ENCODE assay signal across 1 cellular context in the genomic region with DNA sequence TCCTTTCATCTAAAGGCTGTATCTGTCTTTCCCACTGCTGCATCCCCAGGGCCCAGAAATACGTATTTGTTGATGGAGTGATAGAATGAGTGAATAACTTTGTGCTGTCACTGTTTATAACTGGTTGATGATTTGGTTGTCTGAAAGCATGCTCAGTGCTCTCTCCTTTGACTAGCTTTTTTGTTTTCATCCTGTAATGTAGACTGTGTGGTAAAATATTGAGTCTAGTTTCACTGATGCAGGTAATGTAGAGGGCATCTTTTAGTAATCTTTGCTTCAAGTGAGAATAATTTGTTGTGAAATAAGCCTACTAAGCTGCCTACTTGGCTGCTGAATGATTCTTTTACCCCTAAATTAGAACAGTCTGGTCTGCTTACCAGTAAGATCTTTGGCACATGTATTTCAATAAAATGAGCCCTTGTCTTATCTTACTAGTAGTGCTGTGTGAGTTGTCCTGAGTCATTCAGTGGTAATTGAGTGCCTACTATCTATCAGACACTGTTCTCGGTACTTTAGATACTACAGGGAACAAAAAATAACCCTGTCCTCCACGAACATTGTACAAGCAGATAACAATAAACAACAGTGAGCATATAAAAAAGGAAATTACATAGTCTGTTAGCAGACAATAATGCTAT.
TF ChIP-seq lines count a peak whose summit lies in the region.

No MANE protein-coding gene starts in this region.

TF ChIP-seq in K562, 482 proteins besides CTCF, POLR2A, EP300 and RAD21 (continues in another document):
- peak; percentile 36 for TF ChIP-seq CEBPB (tag; IDR thresholded peaks at IDR 0.05)
- TF ChIP-seq CSDE1 (IDR thresholded peaks at IDR 0.05), result no peak
- TF ChIP-seq BRD9 (IDR thresholded peaks at IDR 0.05; ENCODE audit: low read depth, partially characterized antibody), result peak; percentile 20
- no peak for TF ChIP-seq PYGO2 (tag; IDR thresholded peaks at IDR 0.05)
- peak; percentile 89 for TF ChIP-seq TCF3 (CRISPR knock-in tag; IDR thresholded peaks at IDR 0.05)
- TF ChIP-seq ZNF3 (CRISPR knock-in tag; IDR thresholded peaks at IDR 0.05), result peak; percentile 90
- TF ChIP-seq, protein P1, sequence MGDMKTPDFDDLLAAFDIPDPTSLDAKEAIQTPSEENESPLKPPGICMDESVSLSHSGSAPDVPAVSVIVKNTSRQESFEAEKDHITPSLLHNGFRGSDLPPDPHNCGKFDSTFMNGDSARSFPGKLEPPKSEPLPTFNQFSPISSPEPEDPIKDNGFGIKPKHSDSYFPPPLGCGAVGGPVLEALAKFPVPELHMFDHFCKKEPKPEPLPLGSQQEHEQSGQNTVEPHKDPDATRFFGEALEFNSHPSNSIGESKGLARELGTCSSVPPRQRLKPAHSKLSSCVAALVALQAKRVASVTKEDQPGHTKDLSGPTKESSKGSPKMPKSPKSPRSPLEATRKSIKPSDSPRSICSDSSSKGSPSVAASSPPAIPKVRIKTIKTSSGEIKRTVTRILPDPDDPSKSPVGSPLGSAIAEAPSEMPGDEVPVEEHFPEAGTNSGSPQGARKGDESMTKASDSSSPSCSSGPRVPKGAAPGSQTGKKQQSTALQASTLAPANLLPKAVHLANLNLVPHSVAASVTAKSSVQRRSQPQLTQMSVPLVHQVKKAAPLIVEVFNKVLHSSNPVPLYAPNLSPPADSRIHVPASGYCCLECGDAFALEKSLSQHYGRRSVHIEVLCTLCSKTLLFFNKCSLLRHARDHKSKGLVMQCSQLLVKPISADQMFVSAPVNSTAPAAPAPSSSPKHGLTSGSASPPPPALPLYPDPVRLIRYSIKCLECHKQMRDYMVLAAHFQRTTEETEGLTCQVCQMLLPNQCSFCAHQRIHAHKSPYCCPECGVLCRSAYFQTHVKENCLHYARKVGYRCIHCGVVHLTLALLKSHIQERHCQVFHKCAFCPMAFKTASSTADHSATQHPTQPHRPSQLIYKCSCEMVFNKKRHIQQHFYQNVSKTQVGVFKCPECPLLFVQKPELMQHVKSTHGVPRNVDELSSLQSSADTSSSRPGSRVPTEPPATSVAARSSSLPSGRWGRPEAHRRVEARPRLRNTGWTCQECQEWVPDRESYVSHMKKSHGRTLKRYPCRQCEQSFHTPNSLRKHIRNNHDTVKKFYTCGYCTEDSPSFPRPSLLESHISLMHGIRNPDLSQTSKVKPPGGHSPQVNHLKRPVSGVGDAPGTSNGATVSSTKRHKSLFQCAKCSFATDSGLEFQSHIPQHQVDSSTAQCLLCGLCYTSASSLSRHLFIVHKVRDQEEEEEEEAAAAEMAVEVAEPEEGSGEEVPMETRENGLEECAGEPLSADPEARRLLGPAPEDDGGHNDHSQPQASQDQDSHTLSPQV (IDR thresholded peaks at IDR 0.05), result peak; percentile 36; the same call in 1 of the 2 replicates
- peak; percentile 44 to 57; a peak in 1 of 4 replicates for TF ChIP-seq ARNT (IDR thresholded peaks at IDR 0.05)
- peak; percentile 95 for TF ChIP-seq CBFA2T3 (IDR thresholded peaks at IDR 0.05)
- peak; percentile 96 for TF ChIP-seq FOSL1 (tag; conservative IDR thresholded peaks at IDR 0.05)
- TF ChIP-seq TRIM24 (IDR thresholded peaks at IDR 0.05), result peak; percentile 62 to 79
- TF ChIP-seq, protein P2, sequence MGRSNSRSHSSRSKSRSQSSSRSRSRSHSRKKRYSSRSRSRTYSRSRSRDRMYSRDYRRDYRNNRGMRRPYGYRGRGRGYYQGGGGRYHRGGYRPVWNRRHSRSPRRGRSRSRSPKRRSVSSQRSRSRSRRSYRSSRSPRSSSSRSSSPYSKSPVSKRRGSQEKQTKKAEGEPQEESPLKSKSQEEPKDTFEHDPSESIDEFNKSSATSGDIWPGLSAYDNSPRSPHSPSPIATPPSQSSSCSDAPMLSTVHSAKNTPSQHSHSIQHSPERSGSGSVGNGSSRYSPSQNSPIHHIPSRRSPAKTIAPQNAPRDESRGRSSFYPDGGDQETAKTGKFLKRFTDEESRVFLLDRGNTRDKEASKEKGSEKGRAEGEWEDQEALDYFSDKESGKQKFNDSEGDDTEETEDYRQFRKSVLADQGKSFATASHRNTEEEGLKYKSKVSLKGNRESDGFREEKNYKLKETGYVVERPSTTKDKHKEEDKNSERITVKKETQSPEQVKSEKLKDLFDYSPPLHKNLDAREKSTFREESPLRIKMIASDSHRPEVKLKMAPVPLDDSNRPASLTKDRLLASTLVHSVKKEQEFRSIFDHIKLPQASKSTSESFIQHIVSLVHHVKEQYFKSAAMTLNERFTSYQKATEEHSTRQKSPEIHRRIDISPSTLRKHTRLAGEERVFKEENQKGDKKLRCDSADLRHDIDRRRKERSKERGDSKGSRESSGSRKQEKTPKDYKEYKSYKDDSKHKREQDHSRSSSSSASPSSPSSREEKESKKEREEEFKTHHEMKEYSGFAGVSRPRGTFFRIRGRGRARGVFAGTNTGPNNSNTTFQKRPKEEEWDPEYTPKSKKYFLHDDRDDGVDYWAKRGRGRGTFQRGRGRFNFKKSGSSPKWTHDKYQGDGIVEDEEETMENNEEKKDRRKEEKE (IDR thresholded peaks at IDR 0.05; ENCODE audit: borderline replicate concordance in 1 of 2, control insufficient read depth in 1 of 2, low read depth in 2 of 2, low read length in 1 of 2), result no peak
- TF ChIP-seq TOE1 (IDR thresholded peaks at IDR 0.05; ENCODE audit: borderline replicate concordance), result no peak
- no peak for TF ChIP-seq TOE1 (CRISPR knock-in tag; IDR thresholded peaks at IDR 0.05; ENCODE audit: borderline replicate concordance, low read depth)
- TF ChIP-seq C11orf30 (IDR thresholded peaks at IDR 0.05; ENCODE audit: low read depth), result peak; percentile 79
- no peak for TF ChIP-seq ZNF696 (CRISPR knock-in tag; conservative IDR thresholded peaks at IDR 0.05)
- peak; percentile 51 for TF ChIP-seq HES1 (IDR thresholded peaks at IDR 0.05; ENCODE audit: low read depth)
- peak; percentile 82 for TF ChIP-seq PML (IDR thresholded peaks at IDR 0.05; ENCODE audit: low read length)
- TF ChIP-seq ATF3 (IDR thresholded peaks at IDR 0.05), result peak; percentile 57; the same call in 1 of the 2 replicates
- TF ChIP-seq ATF3 (CRISPR knock-in tag; conservative IDR thresholded peaks at IDR 0.05), result no peak
- peak; percentile 92 for TF ChIP-seq DPF2 (IDR thresholded peaks at IDR 0.05)
- TF ChIP-seq TBL1XR1 (IDR thresholded peaks at IDR 0.05; ENCODE audit: low read length in 2 of 2), result peak in 1 of 2 experiments; percentile 92; a peak in 2 of 4 replicates
- peak; percentile 70; the same call in 1 of the 2 replicates for TF ChIP-seq GATAD2B (IDR thresholded peaks at IDR 0.05; ENCODE audit: borderline replicate concordance)
- peak; percentile 82 for TF ChIP-seq STAT5A (IDR thresholded peaks at IDR 0.05; ENCODE audit: borderline replicate concordance, low read length)
- no peak for TF ChIP-seq TGIF2 (CRISPR knock-in tag; IDR thresholded peaks at IDR 0.05)
- 0 out of 2 replicates have a peak, but pooled peaks have one; percentile 51 for TF ChIP-seq LEF1 (IDR thresholded peaks at IDR 0.05)
- TF ChIP-seq NCOA2 (IDR thresholded peaks at IDR 0.05; ENCODE audit: partially characterized antibody in 2 of 2), result peak in 1 of 2 experiments; percentile 64
- TF ChIP-seq RCOR1 (IDR thresholded peaks at IDR 0.05; ENCODE audit: borderline replicate concordance in 1 of 2, low read depth in 2 of 2, low read length in 2 of 2), result peak in 1 of 2 experiments; percentile 87; a peak in 2 of 4 replicates
- TF ChIP-seq KLF16 (IDR thresholded peaks at IDR 0.05), result peak; percentile 66; the same call in 1 of the 2 replicates
- TF ChIP-seq MEIS2 (IDR thresholded peaks at IDR 0.05; ENCODE audit: partially characterized antibody), result peak; percentile 44
- peak; percentile 45; the same call in 1 of the 2 replicates for TF ChIP-seq PKNOX1 (IDR thresholded peaks at IDR 0.05)
- TF ChIP-seq ESRRB (CRISPR knock-in tag; IDR thresholded peaks at IDR 0.05; ENCODE audit: borderline replicate concordance), result no peak
- no peak for TF ChIP-seq MED1 (CRISPR knock-in tag; IDR thresholded peaks at IDR 0.05; ENCODE audit: borderline replicate concordance)
- TF ChIP-seq, protein P3, sequence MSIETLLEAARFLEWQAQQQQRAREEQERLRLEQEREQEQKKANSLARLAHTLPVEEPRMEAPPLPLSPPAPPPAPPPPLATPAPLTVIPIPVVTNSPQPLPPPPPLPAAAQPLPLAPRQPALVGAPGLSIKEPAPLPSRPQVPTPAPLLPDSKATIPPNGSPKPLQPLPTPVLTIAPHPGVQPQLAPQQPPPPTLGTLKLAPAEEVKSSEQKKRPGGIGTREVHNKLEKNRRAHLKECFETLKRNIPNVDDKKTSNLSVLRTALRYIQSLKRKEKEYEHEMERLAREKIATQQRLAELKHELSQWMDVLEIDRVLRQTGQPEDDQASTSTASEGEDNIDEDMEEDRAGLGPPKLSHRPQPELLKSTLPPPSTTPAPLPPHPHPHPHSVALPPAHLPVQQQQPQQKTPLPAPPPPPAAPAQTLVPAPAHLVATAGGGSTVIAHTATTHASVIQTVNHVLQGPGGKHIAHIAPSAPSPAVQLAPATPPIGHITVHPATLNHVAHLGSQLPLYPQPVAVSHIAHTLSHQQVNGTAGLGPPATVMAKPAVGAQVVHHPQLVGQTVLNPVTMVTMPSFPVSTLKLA (conservative IDR thresholded peaks at IDR 0.05), result peak in 1 of 2 experiments; percentile 54; a peak in 2 of 4 replicates
- peak; percentile 82 for TF ChIP-seq JUND (IDR thresholded peaks at IDR 0.05; ENCODE audit: borderline replicate concordance, low read depth, low read length)
- peak; percentile 67; the same call in 2 of the 3 replicates for TF ChIP-seq JUND (tag; IDR thresholded peaks at IDR 0.05; ENCODE audit: borderline replicate concordance, low read depth, low read length)
- TF ChIP-seq ZNF316 (IDR thresholded peaks at IDR 0.05), result peak; percentile 60
- TF ChIP-seq MTA2 (IDR thresholded peaks at IDR 0.05; ENCODE audit: low read depth), result peak; percentile 71
- peak; percentile 93 for TF ChIP-seq ARID1B (IDR thresholded peaks at IDR 0.05)
- TF ChIP-seq ZNF830 (CRISPR knock-in tag; IDR thresholded peaks at IDR 0.05), result no peak
- no peak for TF ChIP-seq SRSF1 (IDR thresholded peaks at IDR 0.05; ENCODE audit: low read depth, low read length)
- TF ChIP-seq DACH1 (IDR thresholded peaks at IDR 0.05; ENCODE audit: partially characterized antibody), result peak; percentile 67
- peak; percentile 87 for TF ChIP-seq MAFG (tag; conservative IDR thresholded peaks at IDR 0.05)
- TF ChIP-seq CBFA2T2 (conservative IDR thresholded peaks at IDR 0.05), result peak; percentile 89
- peak; percentile 76 for TF ChIP-seq MAFK (IDR thresholded peaks at IDR 0.05; ENCODE audit: low read length)
- TF ChIP-seq ZKSCAN1 (IDR thresholded peaks at IDR 0.05; ENCODE audit: low read depth, low read length), result no peak; the same call in 1 of the 2 replicates
- peak; percentile 93 for TF ChIP-seq TEAD4 (IDR thresholded peaks at IDR 0.05; ENCODE audit: low read length)
- no peak for TF ChIP-seq TEAD4 (CRISPR knock-in tag; IDR thresholded peaks at IDR 0.05; ENCODE audit: borderline replicate concordance)
- TF ChIP-seq, protein P4, sequence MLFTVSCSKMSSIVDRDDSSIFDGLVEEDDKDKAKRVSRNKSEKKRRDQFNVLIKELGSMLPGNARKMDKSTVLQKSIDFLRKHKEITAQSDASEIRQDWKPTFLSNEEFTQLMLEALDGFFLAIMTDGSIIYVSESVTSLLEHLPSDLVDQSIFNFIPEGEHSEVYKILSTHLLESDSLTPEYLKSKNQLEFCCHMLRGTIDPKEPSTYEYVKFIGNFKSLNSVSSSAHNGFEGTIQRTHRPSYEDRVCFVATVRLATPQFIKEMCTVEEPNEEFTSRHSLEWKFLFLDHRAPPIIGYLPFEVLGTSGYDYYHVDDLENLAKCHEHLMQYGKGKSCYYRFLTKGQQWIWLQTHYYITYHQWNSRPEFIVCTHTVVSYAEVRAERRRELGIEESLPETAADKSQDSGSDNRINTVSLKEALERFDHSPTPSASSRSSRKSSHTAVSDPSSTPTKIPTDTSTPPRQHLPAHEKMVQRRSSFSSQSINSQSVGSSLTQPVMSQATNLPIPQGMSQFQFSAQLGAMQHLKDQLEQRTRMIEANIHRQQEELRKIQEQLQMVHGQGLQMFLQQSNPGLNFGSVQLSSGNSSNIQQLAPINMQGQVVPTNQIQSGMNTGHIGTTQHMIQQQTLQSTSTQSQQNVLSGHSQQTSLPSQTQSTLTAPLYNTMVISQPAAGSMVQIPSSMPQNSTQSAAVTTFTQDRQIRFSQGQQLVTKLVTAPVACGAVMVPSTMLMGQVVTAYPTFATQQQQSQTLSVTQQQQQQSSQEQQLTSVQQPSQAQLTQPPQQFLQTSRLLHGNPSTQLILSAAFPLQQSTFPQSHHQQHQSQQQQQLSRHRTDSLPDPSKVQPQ (CRISPR knock-in tag; IDR thresholded peaks at IDR 0.05; ENCODE audit: borderline replicate concordance), result no peak
- peak; percentile 89 for TF ChIP-seq NCOR1 (IDR thresholded peaks at IDR 0.05)
- peak; percentile 83 for TF ChIP-seq TAL1 (IDR thresholded peaks at IDR 0.05)
- peak; percentile 52; the same call in 1 of the 2 replicates for TF ChIP-seq GATAD2A (IDR thresholded peaks at IDR 0.05)
- peak; percentile 35; the same call in 1 of the 2 replicates for TF ChIP-seq MBD2 (IDR thresholded peaks at IDR 0.05; ENCODE audit: borderline replicate concordance, low read depth)
- TF ChIP-seq CREM (IDR thresholded peaks at IDR 0.05; ENCODE audit: low read depth), result peak; percentile 45
- TF ChIP-seq RBM14 (IDR thresholded peaks at IDR 0.05; ENCODE audit: borderline replicate concordance, insufficient read depth, low read depth, low read length), result no peak
- TF ChIP-seq GATA2 (CRISPR knock-in tag; IDR thresholded peaks at IDR 0.05), result peak; percentile 71; the same call in 1 of the 2 replicates
- peak; percentile 35; the same call in 1 of the 2 replicates for TF ChIP-seq FOXM1 (IDR thresholded peaks at IDR 0.05; ENCODE audit: low read depth)
- TF ChIP-seq FOXM1 (CRISPR knock-in tag; IDR thresholded peaks at IDR 0.05; ENCODE audit: low read depth), result no peak
- TF ChIP-seq KDM1A (IDR thresholded peaks at IDR 0.05), result peak in 1 of 2 experiments; percentile 86; a peak in 3 of 4 replicates
